23 cellular contexts compared by ENCODE assay signal in the genomic region with DNA sequence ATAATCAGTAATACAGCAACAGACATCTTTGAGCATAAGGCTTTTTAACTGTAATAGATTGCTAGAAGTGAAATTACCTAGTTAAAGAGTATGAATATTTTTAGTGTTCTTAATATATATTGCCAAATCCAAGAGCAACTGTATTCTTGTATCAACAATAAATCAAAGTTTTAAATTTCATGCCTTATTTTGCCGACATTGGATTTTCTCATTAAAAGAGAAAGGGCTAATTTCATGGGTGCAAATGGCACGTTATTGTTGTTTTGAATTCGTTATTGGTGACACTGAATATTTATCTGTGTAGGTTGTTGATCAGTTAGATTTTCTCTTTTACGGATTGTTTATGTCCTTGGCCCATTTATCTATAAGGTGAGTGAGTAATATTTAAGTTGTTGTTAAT.
"Had no signal": no experiment of that assay in that cellular context is flagged by ENCODE, and none has a peak within 500 bp of the region (broad histone marks: within the 10 kb centered on the region; RNA-seq: fewer than 3 reads in every experiment).

No MANE protein-coding gene starts in this region.

- H3K27ac Mint-ChIP-seq: mesothelial cell of epicardium had no signal

- ATAC-seq: foreskin keratinocyte, gastrocnemius medialis, heart right ventricle, left cardiac atrium, left lung, left ventricle myocardium superior, lower lobe of right lung, mucosa of descending colon had no signal

- H3K27me3 ChIP-seq: dorsolateral prefrontal cortex, esophagus muscularis mucosa, gastrocnemius medialis, left lung had no signal

- H3K4me3 Mint-ChIP-seq: mesothelial cell of epicardium had no signal

- H3K9me3 ChIP-seq: esophagus muscularis mucosa, gastrocnemius medialis, heart right ventricle, left lung, lower lobe of right lung, mucosa of descending colon had no signal

- H3K4me3 ChIP-seq: coronary artery, dorsolateral prefrontal cortex, esophagus muscularis mucosa, gastrocnemius medialis, heart right ventricle, left lung, lower lobe of right lung, mucosa of descending colon had no signal

- H3K27ac ChIP-seq: coronary artery, dorsolateral prefrontal cortex, esophagus muscularis mucosa, foreskin keratinocyte, gastrocnemius medialis, heart right ventricle, left lung, lower lobe of right lung had no signal

- DNase-seq: dermis blood vessel endothelial cell; dorsolateral prefrontal cortex; effector CD4-positive, alpha-beta T cell; effector memory CD4-positive, alpha-beta T cell; foreskin keratinocyte; gastrocnemius medialis; glutamatergic neuron; head of caudate nucleus; heart right ventricle; hippocampal formation; left cardiac atrium; left lung; left ventricle myocardium superior; lower lobe of right lung; mesenchymal stem cell; mucosa of descending colon had no signal

- FAIRE-seq: colon, endothelial cell of umbilical vein, islet of Langerhans, keratinocyte had no signal

- H3K36me3 Mint-ChIP-seq: mesothelial cell of epicardium had no signal

- H3K4me1 ChIP-seq: esophagus muscularis mucosa, foreskin keratinocyte, gastrocnemius medialis, heart right ventricle, left lung, lower lobe of right lung had no signal

- H3K9me3 Mint-ChIP-seq: mesothelial cell of epicardium had no signal

- H3K4me1 Mint-ChIP-seq: mesothelial cell of epicardium had no signal

- H3K36me3 ChIP-seq: esophagus muscularis mucosa, gastrocnemius medialis, heart right ventricle, left lung, lower lobe of right lung had no signal
